Comparison of ENCODE assay signal across 8 cellular contexts in the genomic region with DNA sequence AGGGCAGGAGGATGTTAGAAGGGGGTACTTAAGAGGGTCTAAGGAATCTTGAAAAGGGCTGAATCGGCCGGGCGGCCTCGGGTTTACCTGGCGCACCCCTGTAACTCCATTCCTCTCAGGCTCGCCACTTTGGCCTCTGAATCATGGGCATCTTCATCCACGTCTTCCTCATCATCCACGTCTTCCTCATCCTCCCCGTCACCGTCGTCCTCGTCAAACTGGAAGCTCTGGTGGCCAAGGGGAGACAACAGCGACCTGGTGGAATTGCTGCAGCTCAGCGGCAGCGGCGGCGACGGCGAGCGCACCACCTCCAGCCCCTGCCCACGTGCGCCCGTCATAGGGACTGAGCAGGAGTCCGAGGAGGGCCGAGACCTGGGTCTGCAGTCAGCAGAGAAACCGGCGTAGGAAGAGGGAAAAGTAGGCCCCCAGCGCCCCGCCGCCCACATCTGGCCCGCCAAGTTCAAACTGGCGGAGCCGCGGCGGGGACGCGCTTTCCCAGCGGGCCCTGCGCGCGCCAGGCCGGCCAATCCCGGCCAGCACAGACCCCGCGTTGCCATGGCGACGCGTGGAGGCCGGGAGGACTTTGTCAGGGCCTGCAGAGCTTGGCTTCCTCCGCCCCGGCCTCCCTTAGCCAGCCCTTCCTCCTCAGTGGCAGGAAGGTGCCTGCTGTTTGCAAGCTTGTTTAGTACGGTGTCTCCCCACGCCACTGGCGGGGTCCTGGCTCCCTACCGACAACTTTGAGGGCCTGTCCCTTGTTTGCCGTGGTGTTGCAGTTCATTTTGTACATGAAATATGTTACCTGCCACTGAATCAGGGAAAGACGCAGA. TPM values are rescaled to one million over a fixed set of nuclear protein-coding genes. Genes with fewer than 3 reads are reported as not detected.
DNase-seq lines count a peak whose midpoint lies in the region; ATAC-seq and TF ChIP-seq lines count a peak whose summit lies in the region.

A gene with protein sequence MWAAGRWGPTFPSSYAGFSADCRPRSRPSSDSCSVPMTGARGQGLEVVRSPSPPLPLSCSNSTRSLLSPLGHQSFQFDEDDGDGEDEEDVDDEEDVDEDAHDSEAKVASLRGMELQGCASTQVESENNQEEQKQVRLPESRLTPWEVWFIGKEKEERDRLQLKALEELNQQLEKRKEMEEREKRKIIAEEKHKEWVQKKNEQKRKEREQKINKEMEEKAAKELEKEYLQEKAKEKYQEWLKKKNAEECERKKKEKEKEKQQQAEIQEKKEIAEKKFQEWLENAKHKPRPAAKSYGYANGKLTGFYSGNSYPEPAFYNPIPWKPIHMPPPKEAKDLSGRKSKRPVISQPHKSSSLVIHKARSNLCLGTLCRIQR (minus strand): TSS at position 467 of the 827 bp plus-strand sequence. CDS start 21 bp downstream, at position 446.

- TF ChIP-seq POLR2A in GM10847 (IDR thresholded peaks at IDR 0.05; ENCODE audit: extremely low read depth, insufficient read length) (peak; percentile 27), testis (IDR thresholded peaks at IDR 0.05) (no peak)

- no peaks in the 10 kb centered on the region for H3K9me3 ChIP-seq in testis

- no peaks in the 10 kb centered on the region for H3K36me3 Mint-ChIP-seq in activated naive CD4-positive, alpha-beta T cell treated with anti-CD3 and anti-CD28 coated beads, Interleukin-2, amount 50 U/mL, for 24 hours

- no peaks in the 10 kb centered on the region for H3K27me3 ChIP-seq in testis

- peaks cover 14% of the 10 kb centered on the region for H3K4me1 ChIP-seq in testis

- H3K27me3 Mint-ChIP-seq in activated naive CD4-positive, alpha-beta T cell treated with anti-CD3 and anti-CD28 coated beads, Interleukin-2, amount 50 U/mL, for 24 hours, result no peaks in the 10 kb centered on the region

- no peaks in the 10 kb centered on the region for H3K9me3 Mint-ChIP-seq in activated naive CD4-positive, alpha-beta T cell treated with anti-CD3 and anti-CD28 coated beads, Interleukin-2, amount 50 U/mL, for 24 hours

- H3K4me3 ChIP-seq in testis, result peak within 1 kb of the TSS; percentile 70 to 82

- DNase-seq in NCI-H1092 (lab: John Stamatoyannopoulos, UW) (peak; percentile 96), glomerular visceral epithelial cell (ENCODE audit: extremely low spot score) (peak; percentile 94), omental fat pad (ENCODE audit: low spot score) (peak; percentile 68), testis (peak; percentile 92)

- TF ChIP-seq CTCF in omental fat pad (IDR thresholded peaks at IDR 0.05), result no peak
- TF ChIP-seq CTCF in testis (IDR thresholded peaks at IDR 0.05), result no peak

- H3K27ac Mint-ChIP-seq in activated naive CD4-positive, alpha-beta T cell treated with anti-CD3 and anti-CD28 coated beads, Interleukin-2, amount 50 U/mL, for 24 hours, result peak within 1 kb of the TSS; percentile 80

- WGBS in testis, 2 donors, result 0 to 1% methylated on average over 23 to 49 of the region's 57 CpGs

- H3K27ac ChIP-seq in testis, result peak within 1 kb of the TSS; percentile 3 to 76

- peaks cover 31% of the 10 kb centered on the region for H3K4me1 Mint-ChIP-seq in activated naive CD4-positive, alpha-beta T cell treated with anti-CD3 and anti-CD28 coated beads, Interleukin-2, amount 50 U/mL, for 24 hours

- H3K4me3 Mint-ChIP-seq in activated naive CD4-positive, alpha-beta T cell treated with anti-CD3 and anti-CD28 coated beads, Interleukin-2, amount 50 U/mL, for 24 hours, result peak within 1 kb of the TSS; percentile 93

- intact Hi-C loops in testis (cut with DNase I; ENCODE audit: low total_unique reads), result no loop called here

- no peaks in the 10 kb centered on the region for H3K36me3 ChIP-seq in testis (ENCODE audit: low read depth, missing control alignments)

- ATAC-seq in HG02623 (IDR thresholded peaks at IDR 0.05; ENCODE audit: unreplicated experiment), result peak; percentile 100
- ATAC-seq in SK-N-SH treated with all-trans-retinoic acid at 6 μM for 48 hours, result peak; percentile 99
- ATAC-seq in omental fat pad (ENCODE audit: low FRiP score), result peak; percentile 98

TF ChIP-seq in SK-N-SH treated with all-trans-retinoic acid at 6 μM for 48 hours, 23 proteins besides CTCF, POLR2A, EP300 and RAD21:
- TF ChIP-seq ZC3H10 (CRISPR knock-in tag; IDR thresholded peaks at IDR 0.05), result no peak
- no peak for TF ChIP-seq ZFP3 (CRISPR knock-in tag; IDR thresholded peaks at IDR 0.05)
- no peak for TF ChIP-seq TOX (CRISPR knock-in tag; IDR thresholded peaks at IDR 0.05; ENCODE audit: borderline replicate concordance)
- TF ChIP-seq, protein P1, sequence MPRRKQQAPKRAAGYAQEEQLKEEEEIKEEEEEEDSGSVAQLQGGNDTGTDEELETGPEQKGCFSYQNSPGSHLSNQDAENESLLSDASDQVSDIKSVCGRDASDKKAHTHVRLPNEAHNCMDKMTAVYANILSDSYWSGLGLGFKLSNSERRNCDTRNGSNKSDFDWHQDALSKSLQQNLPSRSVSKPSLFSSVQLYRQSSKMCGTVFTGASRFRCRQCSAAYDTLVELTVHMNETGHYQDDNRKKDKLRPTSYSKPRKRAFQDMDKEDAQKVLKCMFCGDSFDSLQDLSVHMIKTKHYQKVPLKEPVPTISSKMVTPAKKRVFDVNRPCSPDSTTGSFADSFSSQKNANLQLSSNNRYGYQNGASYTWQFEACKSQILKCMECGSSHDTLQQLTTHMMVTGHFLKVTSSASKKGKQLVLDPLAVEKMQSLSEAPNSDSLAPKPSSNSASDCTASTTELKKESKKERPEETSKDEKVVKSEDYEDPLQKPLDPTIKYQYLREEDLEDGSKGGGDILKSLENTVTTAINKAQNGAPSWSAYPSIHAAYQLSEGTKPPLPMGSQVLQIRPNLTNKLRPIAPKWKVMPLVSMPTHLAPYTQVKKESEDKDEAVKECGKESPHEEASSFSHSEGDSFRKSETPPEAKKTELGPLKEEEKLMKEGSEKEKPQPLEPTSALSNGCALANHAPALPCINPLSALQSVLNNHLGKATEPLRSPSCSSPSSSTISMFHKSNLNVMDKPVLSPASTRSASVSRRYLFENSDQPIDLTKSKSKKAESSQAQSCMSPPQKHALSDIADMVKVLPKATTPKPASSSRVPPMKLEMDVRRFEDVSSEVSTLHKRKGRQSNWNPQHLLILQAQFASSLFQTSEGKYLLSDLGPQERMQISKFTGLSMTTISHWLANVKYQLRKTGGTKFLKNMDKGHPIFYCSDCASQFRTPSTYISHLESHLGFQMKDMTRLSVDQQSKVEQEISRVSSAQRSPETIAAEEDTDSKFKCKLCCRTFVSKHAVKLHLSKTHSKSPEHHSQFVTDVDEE (CRISPR knock-in tag; IDR thresholded peaks at IDR 0.05), result no peak
- TF ChIP-seq, protein P2, sequence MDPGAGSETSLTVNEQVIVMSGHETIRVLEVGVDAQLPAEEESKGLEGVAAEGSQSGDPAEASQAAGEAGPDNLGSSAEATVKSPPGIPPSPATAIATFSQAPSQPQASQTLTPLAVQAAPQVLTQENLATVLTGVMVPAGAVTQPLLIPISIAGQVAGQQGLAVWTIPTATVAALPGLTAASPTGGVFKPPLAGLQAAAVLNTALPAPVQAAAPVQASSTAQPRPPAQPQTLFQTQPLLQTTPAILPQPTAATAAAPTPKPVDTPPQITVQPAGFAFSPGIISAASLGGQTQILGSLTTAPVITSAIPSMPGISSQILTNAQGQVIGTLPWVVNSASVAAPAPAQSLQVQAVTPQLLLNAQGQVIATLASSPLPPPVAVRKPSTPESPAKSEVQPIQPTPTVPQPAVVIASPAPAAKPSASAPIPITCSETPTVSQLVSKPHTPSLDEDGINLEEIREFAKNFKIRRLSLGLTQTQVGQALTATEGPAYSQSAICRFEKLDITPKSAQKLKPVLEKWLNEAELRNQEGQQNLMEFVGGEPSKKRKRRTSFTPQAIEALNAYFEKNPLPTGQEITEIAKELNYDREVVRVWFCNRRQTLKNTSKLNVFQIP (CRISPR knock-in tag; IDR thresholded peaks at IDR 0.05; ENCODE audit: borderline replicate concordance, low read depth), result no peak
- TF ChIP-seq RARB (CRISPR knock-in tag; IDR thresholded peaks at IDR 0.05), result no peak
- no peak for TF ChIP-seq PPARA (CRISPR knock-in tag; IDR thresholded peaks at IDR 0.05; ENCODE audit: borderline replicate concordance)

RNA-seq across cellular contexts. Expression of the gene that starts here (rescaled TPM):
- total RNA-seq in omental fat pad, result 1 to 10 TPM; 2.0 to 3.1 (median 2.4) TPM
- total RNA-seq in testis, result 10 to 100 TPM; 24.2 to 40.9 TPM
- polyA plus RNA-seq in testis (ENCODE audit: insufficient read depth, low read depth, low replicate concordance), result 15.2 TPM

Comparison
In these comparisons a context has a peak if more than half of its experiments do, and no peak if none do; other contexts are left out.
1. Peak in every context shown above with its lines: DNase-seq, ATAC-seq, H3K4me3 ChIP-seq and H3K27ac ChIP-seq.
2. RNA of the gene that starts here (total RNA-seq): 24.2 to 40.9 TPM in testis; 2.0 to 3.1 TPM in omental fat pad; every median in the first group is over 4 times any median in the second.